Comparison of ENCODE assay signal across 19 cellular contexts in genomic region chr2:205372141-205372540, GRCh38.
DNase-seq lines count a peak whose midpoint lies in the region; ATAC-seq and TF ChIP-seq lines count a peak whose summit lies in the region.
"Had no signal": no experiment of that assay in that cellular context is flagged by ENCODE, and none has a peak within 500 bp of the region (broad histone marks: within the 10 kb centered on the region; RNA-seq: fewer than 3 reads in every experiment).

No MANE protein-coding gene starts in this region.

- ATAC-seq in DND-41 (ENCODE audit: insufficient read depth, low read depth) (peak; percentile 37; the same call in 2 of the 3 replicates), foreskin keratinocyte (peak; percentile 64)
- ATAC-seq: Panc1 had no signal

- no peak overlapping the region for H2AFZ ChIP-seq in DND-41 (ENCODE audit: low read depth, low read length)

- H3K27me3 ChIP-seq in DND-41 (ENCODE audit: insufficient read depth, low read length, poor library complexity) (no peaks in the 10 kb centered on the region), foreskin keratinocyte (no peaks in the 10 kb centered on the region)
- H3K27me3 ChIP-seq: esophagus muscularis mucosa had no signal

- no peaks in the 10 kb centered on the region for H3K9me3 Mint-ChIP-seq in HFFc6
- H3K9me3 Mint-ChIP-seq: activated CD4-positive, alpha-beta T cell treated with anti-CD3 and anti-CD28 coated beads, Interleukin-2, amount 10 ng/mL, durations not matched to agents 24 days and 14 days; activated T-helper 2 cell treated with anti-CD3 and anti-CD28 coated beads, Interferon-gamma antibody, Interleukin-2, Interleukin-4, amounts not matched to agents 10 μg/mL and 5 μg/mL and 100 μg/mL, durations not matched to agents 14 hours and 24 hours and 36 hours; T-cell had no signal

- H3K4me1 ChIP-seq in DND-41 (ENCODE audit: insufficient read depth, low read length) (no peaks in the 10 kb centered on the region), foreskin keratinocyte (no peaks in the 10 kb centered on the region)
- H3K4me1 ChIP-seq: esophagus muscularis mucosa, HAP-1, prostate gland had no signal

- no peaks in the 10 kb centered on the region for H3K36me3 Mint-ChIP-seq in HFFc6 (ENCODE audit: low read depth)
- H3K36me3 Mint-ChIP-seq: T-cell had no signal

- H3K9me3 ChIP-seq in DND-41 (ENCODE audit: insufficient read depth, low read length, severe bottlenecking), result no peaks in the 10 kb centered on the region
- H3K9me3 ChIP-seq: esophagus muscularis mucosa, HAP-1, prostate gland had no signal

- no peaks in the 10 kb centered on the region for H4K20me1 ChIP-seq in DND-41 (ENCODE audit: insufficient read depth, low read length)

- H3K27ac ChIP-seq in DND-41 (ENCODE audit: low read length) (no peak overlapping the region), foreskin keratinocyte (no peak overlapping the region)
- H3K27ac ChIP-seq: C4-2B, esophagus muscularis mucosa, KMS-11, prostate gland had no signal

- H3K27me3 Mint-ChIP-seq in HFFc6 (ENCODE audit: insufficient read depth), result peaks cover 11% of the 10 kb centered on the region
- H3K27me3 Mint-ChIP-seq: T-cell had no signal

- H3K4me3 ChIP-seq in DND-41 (ENCODE audit: low read depth in 1 of 2, low read length in 2 of 2), result no peak overlapping the region
- H3K4me3 ChIP-seq: esophagus muscularis mucosa, HAP-1, prostate gland had no signal

- no peak for DNase-seq in DND-41
- peak; percentile 72 for DNase-seq in HFFc6
- DNase-seq in SW480 (ENCODE audit: low spot score), result peak; percentile 77
- DNase-seq in foreskin keratinocyte, result peak in 1 of 2 donors; percentile 33
- no peak for DNase-seq in HPDE6-E6E7 (ENCODE audit: extremely low spot score)
- no peak for DNase-seq in cerebellar cortex (ENCODE audit: low spot score)
- no peak for DNase-seq in SW 1271 (lab: John Stamatoyannopoulos, UW)
- DNase-seq: activated CD4-positive, alpha-beta T cell treated with anti-CD3 and anti-CD28 coated beads, Interleukin-2, amount 10 ng/mL, durations not matched to agents 24 days and 14 days; DMS79; NCI-H1436 treated with DMSO at 0.1 percent for 48 hours; NCI-H510A treated with DMSO at 0.1 percent for 48 hours; T-cell had no signal

- H3K79me2 ChIP-seq in DND-41 (ENCODE audit: insufficient read depth, low read length), result no peaks in the 10 kb centered on the region

- H3K4me3 Mint-ChIP-seq in HFFc6, result no peak overlapping the region
- H3K4me3 Mint-ChIP-seq: activated CD4-positive, alpha-beta T cell treated with anti-CD3 and anti-CD28 coated beads, Interleukin-2, amount 10 ng/mL, durations not matched to agents 24 days and 14 days; T-cell had no signal

- H3K27ac Mint-ChIP-seq in HFFc6, result no peak overlapping the region
- H3K27ac Mint-ChIP-seq: activated CD4-positive, alpha-beta T cell treated with anti-CD3 and anti-CD28 coated beads, Interleukin-2, amount 10 ng/mL, durations not matched to agents 24 days and 14 days; activated T-helper 2 cell treated with anti-CD3 and anti-CD28 coated beads, Interferon-gamma antibody, Interleukin-2, Interleukin-4, amounts not matched to agents 10 μg/mL and 5 μg/mL and 100 μg/mL, durations not matched to agents 14 hours and 24 hours and 36 hours; T-cell had no signal

- H3K36me3 ChIP-seq in DND-41 (ENCODE audit: insufficient read depth, low read length), result no peaks in the 10 kb centered on the region
- H3K36me3 ChIP-seq: esophagus muscularis mucosa, HAP-1, prostate gland had no signal

- H3K4me1 Mint-ChIP-seq in HFFc6 (ENCODE audit: low read depth), result peaks cover 19% of the 10 kb centered on the region

- no peak overlapping the region for H3K4me2 ChIP-seq in DND-41 (ENCODE audit: insufficient read depth, low read length)
- H3K4me2 ChIP-seq: KMS-11 had no signal

- TF ChIP-seq CTCF in DND-41 (IDR thresholded peaks at IDR 0.05; ENCODE audit: borderline replicate concordance, extremely low read depth, low read length, poor library complexity, severe bottlenecking) (no peak), HFFc6 (IDR thresholded peaks at IDR 0.05) (peak; percentile 28; the same call in 1 of the 2 replicates), foreskin keratinocyte (conservative IDR thresholded peaks at IDR 0.05) (no peak)

- H3K9ac ChIP-seq in DND-41 (ENCODE audit: low read depth, low read length), result no peak overlapping the region
- H3K9ac ChIP-seq: KMS-11 had no signal

Comparison
In these comparisons a context has a peak if more than half of its experiments do, and no peak if none do; other contexts are left out.
1. DNase-seq: peak in HFFc6 (single experiment) and SW480 (single experiment); none in DND-41 (single experiment), HPDE6-E6E7 (single experiment), cerebellar cortex (single experiment) and SW 1271 (0 of 2).